In genomic region chr6:16137451-16137801, GRCh38 we compare ENCODE assay signal across 10 cellular contexts. TPM values are rescaled to one million over a fixed set of nuclear protein-coding genes. Genes with fewer than 3 reads are reported as not detected.
DNase-seq lines count a peak whose midpoint lies in the region; ATAC-seq, FAIRE-seq and TF ChIP-seq lines count a peak whose summit lies in the region.
"Had no signal": no experiment of that assay in that cellular context is flagged by ENCODE, and none has a peak within 500 bp of the region (broad histone marks: within the 10 kb centered on the region; RNA-seq: fewer than 3 reads in every experiment).

No MANE protein-coding gene starts in this region.

- H3K9me2 ChIP-seq in PC-3 (replicated peaks; ENCODE audit: low read length): no peaks in the 10 kb centered on the region

- H3F3A ChIP-seq in PC-3 (ENCODE audit: low read length, unreplicated experiment): no peaks in the 10 kb centered on the region

- H3K4me2 ChIP-seq in PC-3 (ENCODE audit: low read length): peak overlapping the region; percentile 82

- no peaks in the 10 kb centered on the region for H3K27me3 Mint-ChIP-seq in CD8-positive, alpha-beta memory T cell
- H3K27me3 Mint-ChIP-seq in central memory CD8-positive, alpha-beta T cell: no peaks in the 10 kb centered on the region

- peaks cover 89 to 98% (median 96%) of the 10 kb centered on the region in 3 donors for H3K4me1 Mint-ChIP-seq in CD8-positive, alpha-beta memory T cell
- H3K4me1 Mint-ChIP-seq in central memory CD8-positive, alpha-beta T cell: peaks cover 89% of the 10 kb centered on the region

- no peak overlapping the region for H3K27ac ChIP-seq in CD8-positive, alpha-beta memory T cell (ENCODE audit: low read depth, low read length)
- H3K27ac ChIP-seq in PC-3 (ENCODE audit: low read length) (peak overlapping the region; percentile 50; the same call in 1 of the 2 replicates), prostate gland (peak overlapping the region; percentile 4 to 8), testis (no peak overlapping the region)

- H2AFZ ChIP-seq in PC-3 (ENCODE audit: low read length): no peak overlapping the region

- BruUV-seq in PC-3 (replicated peaks; lab: Mats Ljungman, UMichigan): no TSS peak

- H3K36me3 Mint-ChIP-seq in CD8-positive, alpha-beta memory T cell: peaks cover 13 to 66% (median 19%) of the 10 kb centered on the region in 3 donors
- peaks cover 53% of the 10 kb centered on the region for H3K36me3 Mint-ChIP-seq in central memory CD8-positive, alpha-beta T cell (ENCODE audit: insufficient read depth)

- peak overlapping the region; percentile 62 to 80 (median 68) for H3K4me3 Mint-ChIP-seq in CD8-positive, alpha-beta memory T cell
- peak overlapping the region; percentile 59 for H3K4me3 Mint-ChIP-seq in central memory CD8-positive, alpha-beta T cell
- H3K4me3 Mint-ChIP-seq: mesothelial cell of epicardium had no signal

- peak; percentile 5; the same call in 1 of the 2 replicates for ATAC-seq in PC-3
- no peak for ATAC-seq in central memory CD8-positive, alpha-beta T cell (replicated peaks; ENCODE audit: extremely low read depth, poor library complexity, severe bottlenecking)
- no peak for ATAC-seq in GM21367 (IDR thresholded peaks at IDR 0.05; ENCODE audit: unreplicated experiment)

- H3K9ac ChIP-seq in PC-3 (ENCODE audit: low read length): no peak overlapping the region

- H3K27ac Mint-ChIP-seq in CD8-positive, alpha-beta memory T cell: peak overlapping the region; percentile 57 to 97 (median 86)
- H3K27ac Mint-ChIP-seq in central memory CD8-positive, alpha-beta T cell (ENCODE audit: low read depth): peak overlapping the region; percentile 55
- H3K27ac Mint-ChIP-seq: mesothelial cell of epicardium had no signal

- no peak overlapping the region for H3K4me3 ChIP-seq in CD8-positive, alpha-beta memory T cell (ENCODE audit: low read length)
- no peak overlapping the region for H3K4me3 ChIP-seq in PC-3 (ENCODE audit: low read length)
- no peak overlapping the region for H3K4me3 ChIP-seq in prostate gland
- H3K4me3 ChIP-seq in testis: no peak overlapping the region

- CTCF ChIA-PET in CD8-positive, alpha-beta memory T cell (lab: Charles Lee): interaction anchor here (1.0 to 2.4 kb wide), 4 partner anchors 9 to 46 kb away, joined by 3 to 14 read pairs (median 4); partner anchors contain the start of gene MYLIP
- CTCF ChIA-PET in PC-3 (lab: Charles Lee): no interaction called here

- DNase-seq in CD8-positive, alpha-beta memory T cell: no peak
- DNase-seq in PC-3 (no peak), prostate gland (ENCODE audit: low spot score) (no peak), testis (no peak), D721Med (ENCODE audit: insufficient read length, low spot score) (no peak), NCI-H1930 (lab: John Stamatoyannopoulos, UW) (no peak)
- DNase-seq in central memory CD8-positive, alpha-beta T cell (ENCODE audit: low spot score in 2 of 2): no peak
- DNase-seq: MV-4-11 had no signal

- H4K20me1 ChIP-seq in PC-3 (ENCODE audit: low read length): peaks cover 58% of the 10 kb centered on the region

- no peaks in the 10 kb centered on the region for H3K9me3 Mint-ChIP-seq in CD8-positive, alpha-beta memory T cell
- no peaks in the 10 kb centered on the region for H3K9me3 Mint-ChIP-seq in central memory CD8-positive, alpha-beta T cell

- TF ChIP-seq POLR2A in prostate gland (IDR thresholded peaks at IDR 0.05) (no peak), testis (IDR thresholded peaks at IDR 0.05) (no peak)

- intact Hi-C loops in PC-3 (cut with micrococcal nuclease): loop anchor here (2.0 to 10.0 kb wide), 4 partner anchors 31 to 189 kb away; no protein-coding TSS in a partner anchor
- intact Hi-C loops in prostate gland (cut with DNase I): loop anchor here (10.0 kb wide), 1 partner anchor 47 kb away; no protein-coding TSS in a partner anchor
- intact Hi-C loops in testis (cut with DNase I; ENCODE audit: low total_unique reads): no loop called here

- H3K27me3 ChIP-seq in CD8-positive, alpha-beta memory T cell (ENCODE audit: insufficient read depth, low read length, poor library complexity, severe bottlenecking): no peaks in the 10 kb centered on the region
- H3K27me3 ChIP-seq in PC-3 (ENCODE audit: low read length): no peaks in the 10 kb centered on the region
- no peaks in the 10 kb centered on the region for H3K27me3 ChIP-seq in prostate gland (replicated peaks; ENCODE audit: insufficient read depth)
- H3K27me3 ChIP-seq in testis: no peaks in the 10 kb centered on the region

- H3K9me3 ChIP-seq in CD8-positive, alpha-beta memory T cell (ENCODE audit: low read length): no peaks in the 10 kb centered on the region
- H3K9me3 ChIP-seq in PC-3 (ENCODE audit: low read length): no peaks in the 10 kb centered on the region
- H3K9me3 ChIP-seq in prostate gland: no peaks in the 10 kb centered on the region
- H3K9me3 ChIP-seq in testis: no peaks in the 10 kb centered on the region

- H3K4me1 ChIP-seq in CD8-positive, alpha-beta memory T cell (ENCODE audit: insufficient read depth, low read length): peaks cover 64% of the 10 kb centered on the region
- H3K4me1 ChIP-seq in PC-3 (ENCODE audit: insufficient read depth, low read length): peaks cover 48% of the 10 kb centered on the region
- H3K4me1 ChIP-seq in prostate gland (replicated peaks): peaks cover 21% of the 10 kb centered on the region
- H3K4me1 ChIP-seq in testis: peaks cover 44% of the 10 kb centered on the region

- TF ChIP-seq CTCF in PC-3 (conservative IDR thresholded peaks at IDR 0.05; ENCODE audit: low read depth, low read length) (no peak), prostate gland (IDR thresholded peaks at IDR 0.05) (no peak), testis (IDR thresholded peaks at IDR 0.05) (no peak), D721Med (IDR thresholded peaks at IDR 0.05; ENCODE audit: insufficient read depth, missing control alignments) (no peak)

- no peak for FAIRE-seq in D721Med (lab: Jason Lieb, UNC)

- H3K36me3 ChIP-seq in CD8-positive, alpha-beta memory T cell (ENCODE audit: insufficient read depth, low read length): peaks cover 18% of the 10 kb centered on the region
- H3K36me3 ChIP-seq in PC-3 (ENCODE audit: low read depth, low read length) (peaks cover 10% of the 10 kb centered on the region; the same call in 1 of the 2 replicates), prostate gland (no peaks in the 10 kb centered on the region), testis (ENCODE audit: low read depth, missing control alignments) (no peaks in the 10 kb centered on the region)

- H3K79me2 ChIP-seq in PC-3 (ENCODE audit: low read length): peaks cover 80% of the 10 kb centered on the region

- POLR2A ChIA-PET in CD8-positive, alpha-beta memory T cell (lab: Charles Lee): no interaction called here
- POLR2A ChIA-PET in PC-3 (lab: Charles Lee; ENCODE audit: unreplicated experiment): interaction anchor here (0.6 kb wide), 1 partner anchor 133 kb away, joined by 3 read pairs; no protein-coding TSS in a partner anchor

RNA-seq across cellular contexts. Expression of gene MYLIP, which starts 8.5 kb away (rescaled TPM):
- 1 to 10 TPM; 7.7 to 9.0 TPM for total RNA-seq in CD8-positive, alpha-beta memory T cell
- polyA plus RNA-seq in CD8-positive, alpha-beta memory T cell: 78.0 TPM
- total RNA-seq in PC-3 (2014; rRNA removed) (12.5 and 14.1 TPM in 2 replicates), prostate gland (10 to 100 TPM; 39.6 to 58.1 TPM), testis (10 to 100 TPM; 39.1 to 48.1 TPM)
- 45.0 TPM for polyA plus RNA-seq in testis (ENCODE audit: insufficient read depth, low read depth, low replicate concordance)

Comparison
In these comparisons a context has a peak if more than half of its experiments do, and no peak if none do; other contexts are left out.
1. H3K27ac ChIP-seq: peak in PC-3 (single experiment) and prostate gland (2 of 2); none in CD8-positive, alpha-beta memory T cell (single experiment) and testis (0 of 2).